In genomic region chr2:150485871-150486538, GRCh38 we compare ENCODE assay signal across 8 cellular contexts. TPM values are rescaled to one million over a fixed set of nuclear protein-coding genes. Genes with fewer than 3 reads are reported as not detected.
DNase-seq lines count a peak whose midpoint lies in the region; FAIRE-seq and TF ChIP-seq lines count a peak whose summit lies in the region.

No MANE protein-coding gene starts in this region.

- no peak overlapping the region for H2BK12ac ChIP-seq in H1 (ENCODE audit: low read depth, low read length)

- no peak overlapping the region for H2BK120ac ChIP-seq in H1 (replicated peaks; ENCODE audit: low read depth, low read length)

- H3K23ac ChIP-seq in H1 (ENCODE audit: insufficient read length) = no peak overlapping the region

- peak overlapping the region; percentile 76 to 79 for H3K4me2 ChIP-seq in H1 (ENCODE audit: insufficient read depth in 1 of 2, low read depth in 2 of 2, low read length in 2 of 2)

- no peak for TF ChIP-seq CTCF in H1 (IDR thresholded peaks at IDR 0.05; ENCODE audit: control extremely low read depth in 1 of 3, insufficient read depth in 1 of 3, low read depth in 1 of 3, low read length in 3 of 3)
- TF ChIP-seq CTCF in type B pancreatic cell (conservative IDR thresholded peaks at IDR 0.05) = peak; percentile 33

- H3K9me3 Mint-ChIP-seq in activated T-cell treated with anti-CD3 and anti-CD28 coated beads, Interleukin-2, amount 50 U/mL, for 24 hours = no peaks in the 10 kb centered on the region
- no peaks in the 10 kb centered on the region for H3K9me3 Mint-ChIP-seq in type B pancreatic cell

- no peak for DNase-seq in activated T-cell treated with anti-CD3 and anti-CD28 coated beads, Interleukin-2, amount 50 U/mL, for 24 hours
- DNase-seq in activated T-cell treated with anti-CD3 and anti-CD28 coated beads for 4 hours (no peak), NT2/D1 (ENCODE audit: low read depth, low spot score) (no peak), H1 (ENCODE audit: low read depth in 1 of 2, low spot score in 2 of 2) (peak in 1 of 2 experiments; percentile 75), lung microvascular endothelial cell (ENCODE audit: low read depth in 2 of 2) (peak; percentile 63 to 80), type B pancreatic cell (ENCODE audit: extremely low spot score, unreplicated experiment) (peak; percentile 76), globus pallidus (ENCODE audit: low spot score) (no peak)
- no peak for DNase-seq in stimulated activated CD4-positive, alpha-beta T cell treated with anti-CD3 and anti-CD28 coated beads, Interleukin-2, amount 100 ng/mL, for 48 hours

- peaks cover 8% of the 10 kb centered on the region for H3K27me3 ChIP-seq in NT2/D1 (ENCODE audit: insufficient read depth, insufficient read length)
- peaks cover 0 to 2% (median 0%) of the 10 kb centered on the region in 4 experiments; a peak in 1 of 7 replicates for H3K27me3 ChIP-seq in H1 (replicated peaks in 1 of 4; ENCODE audit: control insufficient read depth in 3 of 4, extremely low read depth in 1 of 4, insufficient read depth in 3 of 4, low read length in 3 of 4)

- no peak overlapping the region for H2BK15ac ChIP-seq in H1 (ENCODE audit: low read length)

- H3K36me3 ChIP-seq in NT2/D1 (ENCODE audit: insufficient read depth, insufficient read length, low read length) (peaks cover 44% of the 10 kb centered on the region), H1 (ENCODE audit: control insufficient read depth in 2 of 4, insufficient read depth in 4 of 4, low read length in 3 of 4) (no peaks in the 10 kb centered on the region; a peak in 2 of 8 replicates)

- peak overlapping the region; percentile 9 for H3K4me3 Mint-ChIP-seq in activated T-cell treated with anti-CD3 and anti-CD28 coated beads, Interleukin-2, amount 50 U/mL, for 24 hours
- peak overlapping the region; percentile 100 for H3K4me3 Mint-ChIP-seq in type B pancreatic cell

- peaks cover 65% of the 10 kb centered on the region for H3K27me3 Mint-ChIP-seq in activated T-cell treated with anti-CD3 and anti-CD28 coated beads, Interleukin-2, amount 50 U/mL, for 24 hours
- H3K27me3 Mint-ChIP-seq in type B pancreatic cell = peaks cover 4% of the 10 kb centered on the region

- no peak for TF ChIP-seq EP300 in H1 (IDR thresholded peaks at IDR 0.05; ENCODE audit: borderline replicate concordance in 1 of 2, low read depth in 2 of 2, low read length in 2 of 2)

- CTCF ChIA-PET in H1 (lab: Charles Lee; ENCODE audit: partially characterized antibody) = interaction anchor here (1.0 to 1.2 kb wide), 3 partner anchors 25 to 460 kb away, joined by 3 to 4 read pairs (median 3); no protein-coding TSS in a partner anchor

- no peak overlapping the region for H2BK20ac ChIP-seq in H1 (ENCODE audit: low read length)

- peak overlapping the region; percentile 24 for H3K4ac ChIP-seq in H1 (replicated peaks; ENCODE audit: insufficient read length, low read depth, low read length)

- peak in 1 of 2 experiments; percentile 40; a peak in 1 of 3 replicates for TF ChIP-seq POLR2A in H1 (IDR thresholded peaks at IDR 0.05; ENCODE audit: control extremely low read depth in 1 of 2, low read depth in 2 of 2, low read length in 2 of 2)

- H3K23me2 ChIP-seq in H1 (ENCODE audit: low read depth, low read length) = peaks cover 11% of the 10 kb centered on the region; the same call in 1 of the 2 replicates

- H3K56ac ChIP-seq in H1 (replicated peaks; ENCODE audit: insufficient read length, low read depth, low read length) = no peak overlapping the region

- H3K27ac Mint-ChIP-seq in activated T-cell treated with anti-CD3 and anti-CD28 coated beads, Interleukin-2, amount 50 U/mL, for 24 hours = no peak overlapping the region
- H3K27ac Mint-ChIP-seq in type B pancreatic cell = peak overlapping the region; percentile 98

- no peak overlapping the region for H4K91ac ChIP-seq in H1 (replicated peaks; ENCODE audit: insufficient read length, low read length)

- H2AK5ac ChIP-seq in H1 (ENCODE audit: low read depth, low read length) = no peak overlapping the region

- no peak for FAIRE-seq in H1 (lab: Jason Lieb, UNC)

- peaks cover 20 to 65% of the 10 kb centered on the region in 2 experiments for H3K79me2 ChIP-seq in H1 (ENCODE audit: control insufficient read depth in 1 of 2, insufficient read depth in 2 of 2, low read length in 2 of 2)

- H3K9me3 ChIP-seq in NT2/D1 (ENCODE audit: insufficient read depth, low read length) (no peaks in the 10 kb centered on the region), H1 (ENCODE audit: insufficient read depth in 2 of 2, low read depth in 1 of 2, low read length in 1 of 2) (no peaks in the 10 kb centered on the region)

- H3K18ac ChIP-seq in H1 (ENCODE audit: extremely low read depth, low read length) = peak overlapping the region; percentile 92

- no peaks in the 10 kb centered on the region for H3K79me1 ChIP-seq in H1 (ENCODE audit: low read depth, low read length)

- 1% methylated on average over 36 of the region's 62 CpGs; no CpG with 5 or more reads in 1 of the 2 experiments for WGBS in H1 (ENCODE audit: extremely low coverage in 1 of 2, insufficient coverage in 1 of 2, insufficient read length in 1 of 2, insufficient replicate concordance in 2 of 2, low coverage in 1 of 2, low lambda C conversion rate in 2 of 2, missing lambda C conversion rate in 1 of 2), 2 experiments

- no peak overlapping the region for H3K14ac ChIP-seq in H1 (ENCODE audit: insufficient read length)

- H4K5ac ChIP-seq in H1 (ENCODE audit: insufficient read length, low read depth, low read length) = no peak overlapping the region

- H3K4me3 ChIP-seq in NT2/D1 (ENCODE audit: insufficient read length, low read depth) (peak overlapping the region; percentile 83), H1 (ENCODE audit: extremely low read depth in 1 of 4, insufficient read depth in 2 of 4, low read depth in 3 of 4, low read length in 4 of 4) (peak overlapping the region; percentile 69 to 98 (median 82))

- 0 out of 2 replicates have a peak overlapping the region, but pooled peaks have one; percentile 46 for H2BK5ac ChIP-seq in H1 (ENCODE audit: low read depth, low read length)

- peaks cover 14% of the 10 kb centered on the region for H3K4me1 Mint-ChIP-seq in activated T-cell treated with anti-CD3 and anti-CD28 coated beads, Interleukin-2, amount 50 U/mL, for 24 hours (ENCODE audit: low read depth)
- H3K4me1 Mint-ChIP-seq in type B pancreatic cell (ENCODE audit: unreplicated experiment) = peaks cover 35% of the 10 kb centered on the region

- peaks cover 23 to 27% of the 10 kb centered on the region in 2 experiments for H4K20me1 ChIP-seq in H1 (replicated peaks in 1 of 2; ENCODE audit: control insufficient read depth in 1 of 2, insufficient read depth in 2 of 2, low read length in 2 of 2)

- POLR2A ChIA-PET in H1 (lab: Charles Lee; ENCODE audit: partially characterized antibody) = interaction anchor here (0.6 to 1.8 kb wide), 11 partner anchors 9 to 993 kb away, joined by 3 to 10 read pairs (median 4); partner anchors contain the start of gene NMI

- H2AFZ ChIP-seq in H1 (ENCODE audit: low read length) = no peak overlapping the region

- peak overlapping the region; percentile 92 for H4K8ac ChIP-seq in H1 (ENCODE audit: extremely low read depth, insufficient read depth, low read length)

- H3K4me1 ChIP-seq in NT2/D1 (ENCODE audit: insufficient read depth, insufficient read length) = no peaks in the 10 kb centered on the region
- peaks cover 4 to 10% (median 9%) of the 10 kb centered on the region in 4 experiments; a peak in 5 of 7 replicates for H3K4me1 ChIP-seq in H1 (replicated peaks in 1 of 4; ENCODE audit: control insufficient read depth in 3 of 4, insufficient read depth in 4 of 4, low read length in 3 of 4)

- peak overlapping the region; percentile 92 for H3K9ac ChIP-seq in NT2/D1 (ENCODE audit: insufficient read length, low read depth)
- peak overlapping the region; percentile 72 to 80 (median 77) for H3K9ac ChIP-seq in H1 (replicated peaks in 1 of 4; ENCODE audit: extremely low read depth in 1 of 4, low read depth in 3 of 4, low read length in 3 of 4)

- H3K36me3 Mint-ChIP-seq in activated T-cell treated with anti-CD3 and anti-CD28 coated beads, Interleukin-2, amount 50 U/mL, for 24 hours (ENCODE audit: low read depth) = no peaks in the 10 kb centered on the region
- peaks cover 53% of the 10 kb centered on the region for H3K36me3 Mint-ChIP-seq in type B pancreatic cell

- no peak overlapping the region for H3K27ac ChIP-seq in H1 (ENCODE audit: low read depth, low read length)

- TF ChIP-seq RAD21 in H1 (IDR thresholded peaks at IDR 0.05 in 1 of 2, conservative IDR thresholded peaks at IDR 0.05 in 1 of 2; ENCODE audit: low read depth in 2 of 2, low read length in 2 of 2) = no peak

TF ChIP-seq in H1, 55 proteins besides CTCF, POLR2A, EP300 and RAD21 (continues in another document):
- TF ChIP-seq SIX5 (IDR thresholded peaks at IDR 0.05; ENCODE audit: low read depth, low read length) (no peak), SP2 (IDR thresholded peaks at IDR 0.05; ENCODE audit: low read length) (no peak), CHD1 (IDR thresholded peaks at IDR 0.05; ENCODE audit: low read depth, low read length) (no peak), KDM4A (IDR thresholded peaks at IDR 0.05; ENCODE audit: low read depth, low read length, severe bottlenecking) (peak; percentile 85), TEAD4 (IDR thresholded peaks at IDR 0.05; ENCODE audit: low read depth, low read length) (peak; percentile 54; the same call in 1 of the 2 replicates), RBBP5 (IDR thresholded peaks at IDR 0.05; ENCODE audit: borderline replicate concordance, low read depth, low read length) (peak; percentile 31; the same call in 1 of the 2 replicates), SUZ12 (IDR thresholded peaks at IDR 0.05; ENCODE audit: low read length) (peak; percentile 41; the same call in 1 of the 2 replicates), PHF8 (conservative IDR thresholded peaks at IDR 0.05; ENCODE audit: low read depth, low read length) (peak; percentile 46; the same call in 1 of the 2 replicates)

RNA-seq across cellular contexts. Expression of gene RND3, which starts 1.5 kb away (rescaled TPM):
- 25.6 and 26.7 TPM in 2 replicates for total RNA-seq in H1 (2021; fragmentation: NEBNext Ultra II Directional; extraction: Animal tissue kit (Norgen Biotek cat#: 25700))
- polyA plus RNA-seq in H1 (2011; rRNA removed) = 7.4 and 12.2 TPM in 2 replicates
- polyA plus RNA-seq in H1 (2011; cell fraction: cytosol; rRNA removed) = 12.8 TPM
- 14.3 TPM for polyA plus RNA-seq in H1 (2011; cell fraction: nucleus; rRNA removed)
- polyA plus RNA-seq in H1 (2012, experiment 1 of 2) = 30.8 to 52.5 TPM (median 35.1 TPM) in 4 replicates
- polyA plus RNA-seq in H1 (2012, experiment 2 of 2) = 2.5 TPM
- polyA plus RNA-seq in H1 (2013, experiment 1 of 2) = 54.4 TPM
- 54.7 TPM for polyA plus RNA-seq in H1 (2013, experiment 2 of 2)
- polyA minus RNA-seq in H1 (2011; rRNA and poly(A)+ RNA removed) = 53.0 and 84.6 TPM in 2 replicates
- 18.1 TPM for polyA minus RNA-seq in H1 (2011; cell fraction: cytosol; rRNA and poly(A)+ RNA removed)
- 36.6 TPM for polyA minus RNA-seq in H1 (2011; cell fraction: nucleus; rRNA and poly(A)+ RNA removed)
- total RNA-seq in lung microvascular endothelial cell (21.4 and 23.0 TPM in 2 replicates), type B pancreatic cell (ENCODE audit: low replicate concordance) (161 and 169 TPM in 2 replicates)

Comparison
In these comparisons a context has a peak if more than half of its experiments do, and no peak if none do; other contexts are left out.
1. DNase-seq: peak in lung microvascular endothelial cell (2 of 2) and type B pancreatic cell (single experiment); none in activated T-cell treated with anti-CD3 and anti-CD28 coated beads, Interleukin-2, amount 50 U/mL, for 24 hours (single experiment), activated T-cell treated with anti-CD3 and anti-CD28 coated beads for 4 hours (single experiment), NT2/D1 (single experiment), stimulated activated CD4-positive, alpha-beta T cell treated with anti-CD3 and anti-CD28 coated beads, Interleukin-2, amount 100 ng/mL, for 48 hours (0 of 2) and globus pallidus (single experiment).